14 cellular contexts compared by ENCODE assay signal in the genomic region with DNA sequence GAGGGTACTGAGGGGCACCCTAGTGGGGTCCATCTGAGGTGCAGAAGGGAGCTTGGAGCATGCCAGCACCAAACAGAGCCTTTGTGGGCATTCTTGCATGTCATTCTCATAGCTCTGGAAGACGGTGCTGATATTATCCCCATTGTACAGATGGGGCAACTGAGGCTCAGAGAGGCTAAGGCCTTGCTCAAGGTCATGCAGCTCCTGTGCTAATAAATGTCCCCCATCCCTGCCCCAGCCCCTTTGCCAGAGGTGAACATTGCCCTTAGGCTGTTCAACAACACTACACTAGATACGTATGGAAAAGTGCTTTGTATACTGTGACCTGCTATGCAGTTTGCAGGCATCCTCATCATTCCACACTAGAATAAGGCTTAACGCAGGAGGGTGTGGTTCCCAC. TPM values are rescaled to one million over a fixed set of nuclear protein-coding genes. Genes with fewer than 3 reads are reported as not detected.
A peak's percentile ranks its signal among the peaks of the same experiment; 100 is the strongest.
DNase-seq lines count a peak whose midpoint lies in the region; ATAC-seq, FAIRE-seq and TF ChIP-seq lines count a peak whose summit lies in the region.
"Had no signal": no experiment of that assay in that cellular context is flagged by ENCODE, and none has a peak within 500 bp of the region (broad histone marks: within the 10 kb centered on the region; RNA-seq: fewer than 3 reads in every experiment).

No MANE protein-coding gene starts in this region.

- H3K27me3 ChIP-seq in heart right ventricle (peaks cover 0 to 4% (median 0%) of the 10 kb centered on the region in 7 donors), subcutaneous abdominal adipose tissue (ENCODE audit: control insufficient read depth in 5 of 5, insufficient read depth in 4 of 5, low read length in 5 of 5) (no peaks in the 10 kb centered on the region), mesendoderm (ENCODE audit: insufficient read depth, low read length, poor library complexity) (no peaks in the 10 kb centered on the region)
- H3K27me3 ChIP-seq: BLaER1 had no signal

- no peak overlapping the region for H2AK5ac ChIP-seq in mesendoderm (ENCODE audit: low read length)

- H3K4me1 ChIP-seq in heart right ventricle (peaks cover 11 to 88% (median 41%) of the 10 kb centered on the region in 9 donors), kidney (ENCODE audit: control insufficient read depth in 1 of 2, insufficient read depth in 1 of 2, low read depth in 1 of 2, low read length in 2 of 2) (peaks cover 58 to 74% of the 10 kb centered on the region in 2 donors), subcutaneous abdominal adipose tissue (ENCODE audit: control insufficient read depth in 5 of 5, insufficient read depth in 5 of 5, low read length in 5 of 5) (peaks cover 12 to 77% (median 64%) of the 10 kb centered on the region in 5 donors), mesendoderm (ENCODE audit: control insufficient read depth, low read depth, low read length) (no peaks in the 10 kb centered on the region)

- H3K9ac ChIP-seq in kidney (ENCODE audit: low read length in 2 of 2) (peak overlapping the region in 1 of 2 donors; percentile 41), subcutaneous abdominal adipose tissue (ENCODE audit: low read length in 5 of 5) (peak overlapping the region in 2 of 5 donors; percentile 8 to 48), mesendoderm (ENCODE audit: low read length) (no peak overlapping the region)
- H3K9ac ChIP-seq: BLaER1 had no signal

- H3K23ac ChIP-seq in mesendoderm (ENCODE audit: low read length), result no peak overlapping the region

- H2BK5ac ChIP-seq in mesendoderm (ENCODE audit: low read length), result no peak overlapping the region

- no peak overlapping the region for H2BK15ac ChIP-seq in mesendoderm (replicated peaks; ENCODE audit: low read depth)

- peak in 1 of 8 donors; percentile 3 for ATAC-seq in heart right ventricle
- no peak for ATAC-seq in Right ventricle myocardium superior (ENCODE audit: poor library complexity)
- no peak for ATAC-seq in GM21423 (IDR thresholded peaks at IDR 0.05; ENCODE audit: unreplicated experiment)

- H3K27ac ChIP-seq in heart right ventricle, result peak overlapping the region in 9 of 10 donors; percentile 6 to 62 (median 26)
- peak overlapping the region; percentile 23; the same call in 1 of the 2 replicates for H3K27ac ChIP-seq in VCaP
- H3K27ac ChIP-seq in kidney (ENCODE audit: low read depth in 2 of 2, low read length in 2 of 2), result peak overlapping the region; percentile 50 to 72
- peak overlapping the region; percentile 57 for H3K27ac ChIP-seq in subcutaneous abdominal adipose tissue (ENCODE audit: low read depth, low read length)
- H3K27ac ChIP-seq in mesendoderm (ENCODE audit: low read depth, low read length), result no peak overlapping the region
- H3K27ac ChIP-seq: BLaER1 had no signal

- no peak overlapping the region for H4K8ac ChIP-seq in mesendoderm (ENCODE audit: low read depth, low read length)

- no peak overlapping the region for H3K4ac ChIP-seq in mesendoderm (ENCODE audit: low read depth, low read length)

- DNase-seq in heart right ventricle (no peak), Right ventricle myocardium superior (no peak), kidney (no peak), mesendoderm (no peak)
- DNase-seq: 8988T; AML-193; CD4-positive, CD25-positive, alpha-beta regulatory T cell; HCEC 1CT; HFFc6 had no signal

- H3K36me3 ChIP-seq in heart right ventricle (no peaks in the 10 kb centered on the region), kidney (ENCODE audit: control insufficient read depth in 1 of 2, insufficient read depth in 2 of 2, low read length in 2 of 2) (no peaks in the 10 kb centered on the region), subcutaneous abdominal adipose tissue (ENCODE audit: control insufficient read depth in 5 of 5, insufficient read depth in 5 of 5, low read length in 5 of 5) (peaks cover 0 to 4% (median 0%) of the 10 kb centered on the region in 5 donors), mesendoderm (ENCODE audit: control insufficient read depth, insufficient read depth, low read length) (no peaks in the 10 kb centered on the region)
- H3K36me3 ChIP-seq: BLaER1 had no signal

- no peaks in the 10 kb centered on the region for H3K79me2 ChIP-seq in mesendoderm (ENCODE audit: control insufficient read depth, insufficient read depth, low read length)

- H3K9me3 ChIP-seq in heart right ventricle, result no peaks in the 10 kb centered on the region
- no peaks in the 10 kb centered on the region for H3K9me3 ChIP-seq in kidney (ENCODE audit: control insufficient read depth in 1 of 2, low read length in 2 of 2)
- no peaks in the 10 kb centered on the region for H3K9me3 ChIP-seq in subcutaneous abdominal adipose tissue (ENCODE audit: control insufficient read depth in 5 of 5, low read length in 5 of 5)
- H3K9me3 ChIP-seq: BLaER1 had no signal

- H3K56ac ChIP-seq in mesendoderm (ENCODE audit: low read length), result no peak overlapping the region

- H3K4me2 ChIP-seq in mesendoderm (ENCODE audit: low read length), result no peak overlapping the region
- H3K4me2 ChIP-seq: BLaER1 had no signal

- intact Hi-C loops in heart right ventricle (cut with DNase I) (no loop called here), Right ventricle myocardium superior (cut with DNase I) (no loop called here), kidney (cut with DNase I) (no loop called here)

- no peak overlapping the region for H2BK120ac ChIP-seq in mesendoderm (ENCODE audit: low read depth, low read length)

- H3K79me1 ChIP-seq in mesendoderm (ENCODE audit: low read length), result no peaks in the 10 kb centered on the region

- no peak overlapping the region for H3K18ac ChIP-seq in mesendoderm (ENCODE audit: low read length)

- H3K4me3 ChIP-seq in heart right ventricle, result no peak overlapping the region
- H3K4me3 ChIP-seq in kidney (ENCODE audit: low read length in 2 of 2), result no peak overlapping the region
- H3K4me3 ChIP-seq in subcutaneous abdominal adipose tissue (ENCODE audit: low read depth in 1 of 5, low read length in 5 of 5), result peak overlapping the region in 1 of 5 donors; percentile 26
- no peak overlapping the region for H3K4me3 ChIP-seq in mesendoderm (ENCODE audit: low read length)
- H3K4me3 ChIP-seq: BLaER1 had no signal

- no peak for FAIRE-seq in kidney (lab: Jason Lieb, UNC)
- FAIRE-seq: HTR-8/SVneo had no signal

- no peak for TF ChIP-seq CTCF in heart right ventricle (IDR thresholded peaks at IDR 0.05)
- TF ChIP-seq CTCF in VCaP (conservative IDR thresholded peaks at IDR 0.05), result no peak
- no peak for TF ChIP-seq CTCF in kidney (IDR thresholded peaks at IDR 0.05; ENCODE audit: borderline replicate concordance, extremely low read depth, insufficient read depth)

- no peak overlapping the region for H4K5ac ChIP-seq in mesendoderm (ENCODE audit: low read length)

- WGBS in heart right ventricle, 2 donors, result 72 to 74% methylated on average over 3 of the region's 3 CpGs
- WGBS in mesendoderm (ENCODE audit: extremely low coverage, insufficient coverage, low lambda C conversion rate), result no CpG with 5 or more reads among the region's 3 CpGs

RNA-seq across cellular contexts. Expression of a gene that starts 5.5 kb away (rescaled TPM):
- total RNA-seq in heart right ventricle (10 to 100 TPM; 11.1 to 21.7 (median 16.9) TPM), Right ventricle myocardium superior (14.8 TPM), kidney (230 TPM)
- polyA plus RNA-seq in heart right ventricle (1 to 10 TPM; 7.5 to 8.0 TPM), kidney (ENCODE audit: insufficient read depth, low read depth, low replicate concordance) (53.2 TPM)
- 18.5 TPM for polyA plus RNA-seq in mesendoderm (2013, experiment 1 of 2)
- polyA plus RNA-seq in mesendoderm (2013, experiment 2 of 2), result 19.8 TPM
- polyA plus RNA-seq: CD4-positive, CD25-positive, alpha-beta regulatory T cell had no signal

Comparison
In these comparisons a context has a peak if more than half of its experiments do, and no peak if none do; other contexts are left out.
1. RNA of a gene that starts 5.5 kb away (total RNA-seq): 230 TPM in kidney (single experiment); 11.1 to 21.7 TPM in heart right ventricle and 14.8 TPM in Right ventricle myocardium superior (single experiment); every median in the first group is over 10 times any median in the second.